Comparison of ENCODE assay signal across 17 cellular contexts in the genomic region with DNA sequence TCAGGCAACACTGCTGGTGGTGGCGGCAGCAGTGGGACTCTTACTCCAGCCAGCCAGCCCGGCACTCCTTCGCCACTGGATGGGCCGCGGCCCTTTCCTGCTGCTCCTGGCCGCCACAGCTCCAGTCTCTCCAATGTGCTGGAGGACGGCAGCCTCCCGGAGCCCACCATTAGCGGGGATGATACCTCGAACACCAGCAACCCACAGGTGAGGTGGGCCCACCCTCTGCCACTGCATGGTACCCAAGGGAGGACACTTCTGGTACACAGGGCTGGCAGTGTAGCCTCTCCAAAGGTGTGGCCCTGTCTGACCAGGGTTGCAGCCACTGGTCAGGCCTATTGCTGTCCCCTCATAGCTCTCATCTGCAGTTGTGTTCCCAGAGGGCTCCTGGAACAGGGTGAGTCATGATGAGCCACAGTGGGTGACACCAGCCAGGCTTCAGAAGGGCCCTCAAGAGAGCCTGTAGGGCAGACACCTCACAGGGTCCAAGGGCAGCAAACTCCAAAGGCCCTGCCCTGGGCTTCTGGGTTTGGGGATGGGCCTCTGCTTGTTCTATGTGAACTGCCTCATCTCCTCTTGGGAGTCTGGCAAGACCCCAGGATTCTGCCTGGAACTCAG. TPM values are rescaled to one million over a fixed set of nuclear protein-coding genes. Genes with fewer than 3 reads are reported as not detected.
A peak's percentile ranks its signal among the peaks of the same experiment; 100 is the strongest.
DNase-seq lines count a peak whose midpoint lies in the region; ATAC-seq, FAIRE-seq and TF ChIP-seq lines count a peak whose summit lies in the region.
"Had no signal": no experiment of that assay in that cellular context is flagged by ENCODE, and none has a peak within 500 bp of the region (broad histone marks: within the 10 kb centered on the region; RNA-seq: fewer than 3 reads in every experiment).

No MANE protein-coding gene starts in this region.

- TF ChIP-seq CTCF in RWPE1 (conservative IDR thresholded peaks at IDR 0.05; ENCODE audit: low read depth): no peak
- no peak for TF ChIP-seq CTCF in kidney (IDR thresholded peaks at IDR 0.05; ENCODE audit: borderline replicate concordance, extremely low read depth, insufficient read depth)
- TF ChIP-seq CTCF in BE2C (IDR thresholded peaks at IDR 0.05; ENCODE audit: low read depth, low read length): no peak

- no peaks in the 10 kb centered on the region for H3K27me3 ChIP-seq in BE2C
- H3K27me3 ChIP-seq: ascending aorta, Peyer's patch, thyroid gland had no signal

- POLR2A ChIA-PET in RWPE1 (lab: Yijun Ruan, JAX; ENCODE audit: low non-redundant PET): no interaction called here

- H3K27ac Mint-ChIP-seq in stimulated activated naive CD8-positive, alpha-beta T cell treated with anti-CD3 and anti-CD28 coated beads, Interleukin-15, amount 100 ng/mL, for 72 hours: no peak overlapping the region
- H3K27ac Mint-ChIP-seq: activated CD4-positive, alpha-beta T cell treated with anti-CD3 and anti-CD28 coated beads, Interleukin-2, amount 10 ng/mL, durations not matched to agents 7 days and 5 days had no signal

- H3K9ac ChIP-seq in kidney (ENCODE audit: low read length in 2 of 2): no peak overlapping the region

- no peaks in the 10 kb centered on the region for H3K27me3 Mint-ChIP-seq in stimulated activated naive CD8-positive, alpha-beta T cell treated with anti-CD3 and anti-CD28 coated beads, Interleukin-15, amount 100 ng/mL, for 72 hours
- H3K27me3 Mint-ChIP-seq: activated CD4-positive, alpha-beta T cell treated with anti-CD3 and anti-CD28 coated beads, Interleukin-2, amount 10 ng/mL, durations not matched to agents 7 days and 5 days had no signal

- CTCF ChIA-PET in RWPE1 (lab: Yijun Ruan, JAX): interaction anchor here (0.6 kb wide), 1 partner anchor 100 kb away, joined by 7 read pairs; no protein-coding TSS in a partner anchor

- H3K9me3 ChIP-seq in kidney (ENCODE audit: control insufficient read depth in 1 of 2, low read length in 2 of 2) (no peaks in the 10 kb centered on the region), BE2C (no peaks in the 10 kb centered on the region)
- H3K9me3 ChIP-seq: ascending aorta, Peyer's patch, thyroid gland had no signal

- H3K4me3 Mint-ChIP-seq in stimulated activated naive CD8-positive, alpha-beta T cell treated with anti-CD3 and anti-CD28 coated beads, Interleukin-15, amount 100 ng/mL, for 72 hours: no peak overlapping the region
- H3K4me3 Mint-ChIP-seq: activated CD4-positive, alpha-beta T cell treated with anti-CD3 and anti-CD28 coated beads, Interleukin-2, amount 10 ng/mL, durations not matched to agents 7 days and 5 days had no signal

- no peak for DNase-seq in stimulated activated naive CD8-positive, alpha-beta T cell treated with anti-CD3 and anti-CD28 coated beads, Interleukin-15, Interleukin-2, amounts not matched to agents 100 U/mL and 50 U/mL, for 24 hours
- DNase-seq in stimulated activated naive CD8-positive, alpha-beta T cell treated with anti-CD3 and anti-CD28 coated beads, Interleukin-15, amount 100 ng/mL, for 72 hours: no peak
- DNase-seq in RWPE1 (ENCODE audit: low spot score) (no peak), kidney (peak; percentile 78), Ammon's horn (ENCODE audit: low spot score) (no peak), KG1 (lab: John Stamatoyannopoulos, UW) (no peak), BE2C (no peak), SW480 (ENCODE audit: low spot score) (no peak)
- DNase-seq: activated CD4-positive, alpha-beta T cell treated with anti-CD3 and anti-CD28 coated beads, Interleukin-2, amount 10 ng/mL, durations not matched to agents 7 days and 5 days; KBM-7; NCI-H2029; NCI-H526; stimulated activated CD4-positive, alpha-beta T cell treated with anti-CD3 and anti-CD28 coated beads, Interleukin-12 subunit alpha, Interleukin-12 subunit beta, amount 100 ng/mL, for 4 hours had no signal

- H3K36me3 ChIP-seq in kidney (ENCODE audit: control insufficient read depth in 1 of 2, insufficient read depth in 2 of 2, low read length in 2 of 2) (peaks cover 13 to 33% of the 10 kb centered on the region in 2 donors), BE2C (no peaks in the 10 kb centered on the region)

- H3K4me1 ChIP-seq in kidney (ENCODE audit: control insufficient read depth in 1 of 2, insufficient read depth in 1 of 2, low read depth in 1 of 2, low read length in 2 of 2) (peaks cover 3 to 4% of the 10 kb centered on the region in 2 donors), BE2C (no peaks in the 10 kb centered on the region)
- H3K4me1 ChIP-seq: ascending aorta, thyroid gland had no signal

- peak; percentile 41 for ATAC-seq in stimulated activated naive CD8-positive, alpha-beta T cell treated with anti-CD3 and anti-CD28 coated beads, Interleukin-15, Interleukin-2, amounts not matched to agents 100 U/mL and 50 U/mL, for 24 hours
- ATAC-seq in stimulated activated naive CD8-positive, alpha-beta T cell treated with anti-CD3 and anti-CD28 coated beads, Interleukin-15, amount 100 ng/mL, for 72 hours: no peak

- H3K4me1 Mint-ChIP-seq in stimulated activated naive CD8-positive, alpha-beta T cell treated with anti-CD3 and anti-CD28 coated beads, Interleukin-15, amount 100 ng/mL, for 72 hours: peaks cover 38% of the 10 kb centered on the region

- no peaks in the 10 kb centered on the region for H3K9me3 Mint-ChIP-seq in stimulated activated naive CD8-positive, alpha-beta T cell treated with anti-CD3 and anti-CD28 coated beads, Interleukin-15, amount 100 ng/mL, for 72 hours
- H3K9me3 Mint-ChIP-seq: activated CD4-positive, alpha-beta T cell treated with anti-CD3 and anti-CD28 coated beads, Interleukin-2, amount 10 ng/mL, durations not matched to agents 7 days and 5 days had no signal

- intact Hi-C loops in kidney (cut with DNase I): no loop called here

- H3K27ac ChIP-seq in RWPE1 (0 out of 2 replicates have a peak overlapping the region, but pooled peaks have one; percentile 7), kidney (ENCODE audit: low read depth in 2 of 2, low read length in 2 of 2) (no peak overlapping the region)
- H3K27ac ChIP-seq: ascending aorta, Peyer's patch, thyroid gland had no signal

- H3K4me3 ChIP-seq in kidney (ENCODE audit: low read length in 2 of 2) (no peak overlapping the region), BE2C (ENCODE audit: low read depth, low read length) (no peak overlapping the region)
- H3K4me3 ChIP-seq: ascending aorta, Peyer's patch, thyroid gland had no signal

- FAIRE-seq in kidney (lab: Jason Lieb, UNC): no peak
- FAIRE-seq: GM19239 had no signal

RNA-seq across cellular contexts. Expression of a gene that starts 20.8 kb away (rescaled TPM):
- total RNA-seq in kidney: 82.8 TPM
- 25.7 TPM for polyA plus RNA-seq in kidney (ENCODE audit: insufficient read depth, low read depth, low replicate concordance)
- 16.3 TPM for polyA plus RNA-seq in BE2C (2012; ENCODE audit: insufficient read depth, insufficient read length, low read depth)

RNA-seq across cellular contexts. Expression of a gene that starts 23.8 kb away (rescaled TPM):
- 59.7 TPM for total RNA-seq in kidney
- 85.6 TPM for polyA plus RNA-seq in kidney (ENCODE audit: insufficient read depth, low read depth, low replicate concordance)
- 80.9 TPM for polyA plus RNA-seq in BE2C (2012; ENCODE audit: insufficient read depth, insufficient read length, low read depth)
